In the genomic region with DNA sequence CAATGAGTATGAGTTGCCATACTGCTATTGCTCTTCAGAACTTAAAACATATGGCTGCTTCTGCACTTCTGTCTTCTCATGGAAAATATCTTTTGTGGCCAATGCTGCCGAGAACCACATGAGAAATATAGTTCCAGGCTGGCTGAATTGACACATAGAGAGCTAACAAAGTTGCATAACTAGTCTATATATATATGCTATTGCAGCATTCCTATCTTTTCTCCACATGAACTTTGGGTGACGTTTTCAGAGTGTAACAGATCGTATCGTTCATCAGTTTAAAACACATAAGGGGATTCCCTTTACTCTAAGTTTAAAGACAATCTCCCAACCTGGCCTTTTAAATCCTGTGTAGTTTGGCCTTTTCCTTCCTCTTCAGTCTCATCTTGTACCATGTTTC, we compare ENCODE assay signal across 29 cellular contexts.
DNase-seq lines count a peak whose midpoint lies in the region; ATAC-seq and TF ChIP-seq lines count a peak whose summit lies in the region.
"Had no signal": no experiment of that assay in that cellular context is flagged by ENCODE, and none has a peak within 500 bp of the region (broad histone marks: within the 10 kb centered on the region; RNA-seq: fewer than 3 reads in every experiment).

No MANE protein-coding gene starts in this region.

- H3K4me1 Mint-ChIP-seq in mesothelial cell of epicardium = peaks cover 30% of the 10 kb centered on the region
- H3K4me1 Mint-ChIP-seq: activated CD8-positive, alpha-beta memory T cell treated with anti-CD3 and anti-CD28 coated beads, Interleukin-2, amount 10 ng/mL, durations not matched to agents 7 days and 5 days had no signal

- no peaks in the 10 kb centered on the region for H3K9me3 ChIP-seq in right lobe of liver
- H3K9me3 ChIP-seq in SK-N-SH = no peaks in the 10 kb centered on the region
- H3K9me3 ChIP-seq: A549, breast epithelium, pancreas, SJSA1, upper lobe of right lung had no signal

- no peak overlapping the region for H3K4me3 Mint-ChIP-seq in mesothelial cell of epicardium
- H3K4me3 Mint-ChIP-seq: activated CD8-positive, alpha-beta memory T cell treated with anti-CD3 and anti-CD28 coated beads, Interleukin-2, amount 10 ng/mL, durations not matched to agents 7 days and 5 days; activated T-cell treated with anti-CD3 and anti-CD28 coated beads, Interleukin-2, amount 50 U/mL, for 72 hours; CD4-positive, CD25-positive, alpha-beta regulatory T cell; stimulated activated naive B cell treated with anti-CD40 and anti-IgM and Interleukin-4, amounts not matched to agents 10 μg/mL and 1 μg/mL and 100 μg/mL, for 72 hours had no signal

- TF ChIP-seq POLR2A in right lobe of liver (IDR thresholded peaks at IDR 0.05) = no peak

- H3K27ac Mint-ChIP-seq in mesothelial cell of epicardium = peak overlapping the region; percentile 90
- H3K27ac Mint-ChIP-seq: activated CD8-positive, alpha-beta memory T cell treated with anti-CD3 and anti-CD28 coated beads, Interleukin-2, amount 10 ng/mL, durations not matched to agents 7 days and 5 days; activated T-cell treated with anti-CD3 and anti-CD28 coated beads, Interleukin-2, amount 50 U/mL, for 72 hours; stimulated activated naive B cell treated with anti-CD40 and anti-IgM and Interleukin-4, amounts not matched to agents 10 μg/mL and 1 μg/mL and 100 μg/mL, for 72 hours had no signal

- no peaks in the 10 kb centered on the region for H4K20me1 ChIP-seq in SK-N-SH (ENCODE audit: insufficient read depth)

- TF ChIP-seq EP300 in SK-N-SH (IDR thresholded peaks at IDR 0.05; ENCODE audit: borderline replicate concordance in 1 of 2, low read depth in 1 of 2, low read length in 1 of 2) = no peak

- peaks cover 3% of the 10 kb centered on the region for H3K36me3 Mint-ChIP-seq in mesothelial cell of epicardium
- H3K36me3 Mint-ChIP-seq: activated CD8-positive, alpha-beta memory T cell treated with anti-CD3 and anti-CD28 coated beads, Interleukin-2, amount 10 ng/mL, durations not matched to agents 7 days and 5 days; CD4-positive, CD25-positive, alpha-beta regulatory T cell; stimulated activated naive B cell treated with anti-CD40 and anti-IgM and Interleukin-4, amounts not matched to agents 10 μg/mL and 1 μg/mL and 100 μg/mL, for 72 hours had no signal

- POLR2A ChIA-PET in SK-N-SH (lab: Yijun Ruan, JAX) = no interaction called here

- DNase-seq in EH (ENCODE audit: low read depth) = peak; percentile 4
- peak; percentile 88 for DNase-seq in MV-4-11 (lab: John Stamatoyannopoulos, UW)
- DNase-seq in amniotic epithelial cell (ENCODE audit: low read depth) = peak; percentile 53
- DNase-seq in mesothelial cell of epicardium (ENCODE audit: low spot score in 2 of 2, unreplicated experiment in 2 of 2) = no peak
- DNase-seq in right lobe of liver = no peak
- no peak for DNase-seq in SK-N-SH
- DNase-seq in Right ventricle myocardium inferior (ENCODE audit: missing footprints) = no peak
- DNase-seq: activated CD8-positive, alpha-beta memory T cell treated with anti-CD3 and anti-CD28 coated beads, Interleukin-2, amount 10 ng/mL, durations not matched to agents 7 days and 5 days; activated naive CD4-positive, alpha-beta T cell; activated T-cell treated with anti-CD3 and anti-CD28 coated beads, Interleukin-2, amount 50 U/mL, for 72 hours; AML-193; CD4-positive, CD25-positive, alpha-beta regulatory T cell; DND-41; hippocampal formation; KBM-7; left colon; NCI-H1417; NCI-H2081; NCI-H526 treated with DMSO at 0.1 percent for 48 hours; NK-92 treated with Interleukin-12 subunit alpha and Interleukin-12 subunit beta, amount 100 ng/mL, for 24 hours; pancreas; stimulated activated naive B cell treated with anti-CD40 and anti-IgM and Interleukin-4, amounts not matched to agents 10 μg/mL and 1 μg/mL and 100 μg/mL, for 72 hours; T-helper 1 cell; upper lobe of right lung had no signal

- no peaks in the 10 kb centered on the region for H3K9me2 ChIP-seq in SK-N-SH

- peaks cover 15% of the 10 kb centered on the region for H3K9me3 Mint-ChIP-seq in mesothelial cell of epicardium
- H3K9me3 Mint-ChIP-seq: activated T-cell treated with anti-CD3 and anti-CD28 coated beads, Interleukin-2, amount 50 U/mL, for 72 hours; stimulated activated naive B cell treated with anti-CD40 and anti-IgM and Interleukin-4, amounts not matched to agents 10 μg/mL and 1 μg/mL and 100 μg/mL, for 72 hours had no signal

- H3K79me2 ChIP-seq in SK-N-SH (ENCODE audit: insufficient read depth) = no peaks in the 10 kb centered on the region

- CTCF ChIA-PET in SK-N-SH (lab: Yijun Ruan, JAX) = interaction anchor here (0.7 kb wide), 1 partner anchor 1270 kb away, joined by 3 read pairs; no protein-coding TSS in a partner anchor

- ATAC-seq in HG03571 (IDR thresholded peaks at IDR 0.05; ENCODE audit: unreplicated experiment) (no peak), right lobe of liver (no peak), Right ventricle myocardium inferior (no peak)
- ATAC-seq: A549; activated CD8-positive, alpha-beta memory T cell treated with anti-CD3 and anti-CD28 coated beads, Interleukin-2, amount 10 ng/mL, durations not matched to agents 7 days and 5 days; activated T-cell treated with anti-CD3 and anti-CD28 coated beads, Interleukin-2, amount 50 U/mL, for 72 hours; left colon; stimulated activated naive B cell treated with anti-CD40 and anti-IgM and Interleukin-4, amounts not matched to agents 10 μg/mL and 1 μg/mL and 100 μg/mL, for 72 hours; upper lobe of right lung had no signal

- TF ChIP-seq CTCF in mesothelial cell of epicardium (IDR thresholded peaks at IDR 0.05; ENCODE audit: unreplicated experiment) = no peak
- TF ChIP-seq CTCF in right lobe of liver (IDR thresholded peaks at IDR 0.05) = no peak
- TF ChIP-seq CTCF in SK-N-SH (IDR thresholded peaks at IDR 0.05) = no peak

- 30% methylated on average over 4 of the region's 4 CpGs for WGBS in right lobe of liver (ENCODE audit: insufficient coverage, low coverage, low lambda C conversion rate, missing lambda C conversion rate)
- WGBS in SK-N-SH (ENCODE audit: low lambda C conversion rate) = 90% methylated on average over 4 of the region's 4 CpGs

- no peaks in the 10 kb centered on the region for H3F3A ChIP-seq in SK-N-SH (replicated peaks; ENCODE audit: insufficient read depth)

- no peak overlapping the region for H2AFZ ChIP-seq in SK-N-SH (ENCODE audit: low read depth)

- H3K27me3 Mint-ChIP-seq in mesothelial cell of epicardium (ENCODE audit: low read depth) = no peaks in the 10 kb centered on the region
- H3K27me3 Mint-ChIP-seq: activated CD8-positive, alpha-beta memory T cell treated with anti-CD3 and anti-CD28 coated beads, Interleukin-2, amount 10 ng/mL, durations not matched to agents 7 days and 5 days; CD4-positive, CD25-positive, alpha-beta regulatory T cell; stimulated activated naive B cell treated with anti-CD40 and anti-IgM and Interleukin-4, amounts not matched to agents 10 μg/mL and 1 μg/mL and 100 μg/mL, for 72 hours had no signal

- H3K27ac ChIP-seq in right lobe of liver = no peak overlapping the region
- no peak overlapping the region for H3K27ac ChIP-seq in SK-N-SH (ENCODE audit: low read depth in 2 of 2, low read length in 1 of 2)
- H3K27ac ChIP-seq: A549, breast epithelium, pancreas, SJSA1, skin epidermis, upper lobe of right lung had no signal

- TF ChIP-seq RAD21 in SK-N-SH (IDR thresholded peaks at IDR 0.05; ENCODE audit: low read length) = no peak

- H3K9ac ChIP-seq in SK-N-SH = no peak overlapping the region

- no peak overlapping the region for H3K4me2 ChIP-seq in SK-N-SH
- H3K4me2 ChIP-seq: A549 had no signal

- H3K4me3 ChIP-seq in right lobe of liver = no peak overlapping the region
- no peak overlapping the region for H3K4me3 ChIP-seq in SK-N-SH (ENCODE audit: low read depth in 2 of 2, low read length in 1 of 2)
- H3K4me3 ChIP-seq: A549, breast epithelium, pancreas, SJSA1, skin epidermis, upper lobe of right lung had no signal

- no peaks in the 10 kb centered on the region for H3K36me3 ChIP-seq in right lobe of liver
- H3K36me3 ChIP-seq in SK-N-SH (replicated peaks in 1 of 2; ENCODE audit: control insufficient read depth in 1 of 2, insufficient read depth in 2 of 2, low read length in 1 of 2) = no peaks in the 10 kb centered on the region
- H3K36me3 ChIP-seq: breast epithelium, pancreas, SJSA1, upper lobe of right lung had no signal

- intact Hi-C loops in right lobe of liver (cut with DNase I) = no loop called here
- intact Hi-C loops in Right ventricle myocardium inferior (cut with DNase I) = no loop called here

- H3K27me3 ChIP-seq in right lobe of liver (no peaks in the 10 kb centered on the region), SK-N-SH (ENCODE audit: insufficient read depth) (no peaks in the 10 kb centered on the region)
- H3K27me3 ChIP-seq: breast epithelium, pancreas, SJSA1, upper lobe of right lung had no signal

- peaks cover 0 to 3% (median 0%) of the 10 kb centered on the region in 4 donors for H3K4me1 ChIP-seq in right lobe of liver
- peaks cover 0 to 6% of the 10 kb centered on the region in 2 experiments; a peak in 2 of 4 replicates for H3K4me1 ChIP-seq in SK-N-SH (ENCODE audit: control insufficient read depth in 1 of 2, insufficient read depth in 2 of 2, low read depth in 1 of 2, low read length in 1 of 2)
- H3K4me1 ChIP-seq: A549, breast epithelium, SJSA1, upper lobe of right lung had no signal

TF ChIP-seq in SK-N-SH, 30 proteins besides CTCF, POLR2A, EP300 and RAD21:
- no peak for TF ChIP-seq RXRA (IDR thresholded peaks at IDR 0.05; ENCODE audit: borderline replicate concordance, low read depth)
- TF ChIP-seq SMC3 (IDR thresholded peaks at IDR 0.05; ENCODE audit: low read depth, low read length) = no peak
- TF ChIP-seq JUND (IDR thresholded peaks at IDR 0.05) = no peak
- no peak for TF ChIP-seq MEF2A (IDR thresholded peaks at IDR 0.05; ENCODE audit: borderline replicate concordance, low read depth)
- no peak for TF ChIP-seq EZH2phosphoT487 (IDR thresholded peaks at IDR 0.05; ENCODE audit: borderline replicate concordance, low read depth)

Comparison
In these comparisons a context has a peak if more than half of its experiments do, and no peak if none do; other contexts are left out.
1. DNase-seq: peak in EH (single experiment), MV-4-11 (single experiment) and amniotic epithelial cell (single experiment); none in mesothelial cell of epicardium (0 of 2), right lobe of liver (0 of 3), SK-N-SH (single experiment) and Right ventricle myocardium inferior (single experiment).